In genomic region chr11:111922803-111923202, GRCh38 we compare ENCODE assay signal across 11 cellular contexts. TPM values are rescaled to one million over a fixed set of nuclear protein-coding genes. Genes with fewer than 3 reads are reported as not detected.
DNase-seq lines count a peak whose midpoint lies in the region; ATAC-seq, FAIRE-seq and TF ChIP-seq lines count a peak whose summit lies in the region.
"Had no signal": no experiment of that assay in that cellular context is flagged by ENCODE, and none has a peak within 500 bp of the region (broad histone marks: within the 10 kb centered on the region; RNA-seq: fewer than 3 reads in every experiment).

No MANE protein-coding gene starts in this region.

- H3K36me3 ChIP-seq in body of pancreas (replicated peaks in 1 of 2; ENCODE audit: insufficient read depth in 1 of 2, low read depth in 2 of 2) (no peaks in the 10 kb centered on the region), keratinocyte (ENCODE audit: control insufficient read depth in 2 of 2, extremely low read depth in 1 of 2, insufficient read depth in 2 of 2, low read length in 2 of 2) (no peaks in the 10 kb centered on the region), stomach (peaks cover 0 to 7% (median 2%) of the 10 kb centered on the region in 4 donors)

- H3K9me3 ChIP-seq in body of pancreas (no peaks in the 10 kb centered on the region), keratinocyte (ENCODE audit: control insufficient read depth, low read depth, low read length) (no peaks in the 10 kb centered on the region), stomach (no peaks in the 10 kb centered on the region)

- no peaks in the 10 kb centered on the region for H3K9me3 Mint-ChIP-seq in activated T-helper 1 cell treated with anti-CD3 and anti-CD28 coated beads, Interleukin-12 subunit alpha, Interleukin-12 subunit beta, Interleukin-2, Interleukin-4 antibody, amounts not matched to agents 30 ng/mL and 10 ng/mL and 1 ng/mL, durations not matched to agents 14 hours and 24 hours and 36 hours

- H3K4me3 Mint-ChIP-seq in activated T-helper 1 cell treated with anti-CD3 and anti-CD28 coated beads, Interleukin-12 subunit alpha, Interleukin-12 subunit beta, Interleukin-2, Interleukin-4 antibody, amounts not matched to agents 30 ng/mL and 10 ng/mL and 1 ng/mL, durations not matched to agents 14 hours and 24 hours and 36 hours = no peak overlapping the region

- WGBS in body of pancreas, 2 donors = 0 to 2% methylated on average over 2 of the region's 2 CpGs
- WGBS in stomach, 5 donors = 4 to 12% (median 10%) methylated on average over 2 of the region's 2 CpGs

- H3K27me3 Mint-ChIP-seq in activated T-helper 1 cell treated with anti-CD3 and anti-CD28 coated beads, Interleukin-12 subunit alpha, Interleukin-12 subunit beta, Interleukin-2, Interleukin-4 antibody, amounts not matched to agents 30 ng/mL and 10 ng/mL and 1 ng/mL, durations not matched to agents 14 hours and 24 hours and 36 hours (ENCODE audit: insufficient read depth) = peaks cover 19% of the 10 kb centered on the region

- H3K4me3 ChIP-seq in body of pancreas (no peak overlapping the region), keratinocyte (ENCODE audit: control insufficient read depth in 2 of 3, extremely low read depth in 1 of 3, insufficient read depth in 2 of 3, low read depth in 1 of 3, low read length in 3 of 3) (no peak overlapping the region), stomach (no peak overlapping the region)
- H3K4me3 ChIP-seq: GM12878 had no signal

- H4K20me1 ChIP-seq in keratinocyte (ENCODE audit: control insufficient read depth, extremely low read depth, insufficient read depth, low read length) = no peaks in the 10 kb centered on the region

- H3K27ac Mint-ChIP-seq in activated T-helper 1 cell treated with anti-CD3 and anti-CD28 coated beads, Interleukin-12 subunit alpha, Interleukin-12 subunit beta, Interleukin-2, Interleukin-4 antibody, amounts not matched to agents 30 ng/mL and 10 ng/mL and 1 ng/mL, durations not matched to agents 14 hours and 24 hours and 36 hours = no peak overlapping the region

- dilution Hi-C loops in keratinocyte (cut with MboI; ENCODE audit: extremely low pct_ligation_motif_present, low sequenced_read_pairs) = no loop called here

- peaks cover 78% of the 10 kb centered on the region for H3K4me1 ChIP-seq in body of pancreas
- peaks cover 26% of the 10 kb centered on the region for H3K4me1 ChIP-seq in keratinocyte (ENCODE audit: control insufficient read depth, extremely low read depth, insufficient read depth, low read length)
- peaks cover 39 to 88% (median 60%) of the 10 kb centered on the region in 4 donors for H3K4me1 ChIP-seq in stomach

- no peaks in the 10 kb centered on the region for H3K79me2 ChIP-seq in keratinocyte (ENCODE audit: control insufficient read depth, insufficient read depth, low read length)

- intact Hi-C loops in body of pancreas (cut with DNase I) (no loop called here), stomach (cut with DNase I; ENCODE audit: low total_unique reads) (no loop called here), posterior cingulate gyrus (cut with DNase I) (no loop called here)
- intact Hi-C loops in activated T-helper 1 cell treated with anti-CD3 and anti-CD28 coated beads, Interleukin-12 subunit alpha, Interleukin-12 subunit beta, Interleukin-2, Interleukin-4 antibody, amounts not matched to agents 30 ng/mL and 10 ng/mL and 1 ng/mL, durations not matched to agents 14 hours and 24 hours and 36 hours (cut with micrococcal nuclease) = no loop called here

- peak; percentile 35 for DNase-seq in HT1080 (ENCODE audit: low read depth)
- DNase-seq in body of pancreas = peak in 3 of 4 donors; percentile 64 to 88 (median 75)
- DNase-seq in keratinocyte (ENCODE audit: low read depth, low spot score) = no peak
- peak; percentile 49 for DNase-seq in stomach
- DNase-seq in NCI-H524 (lab: John Stamatoyannopoulos, UW) = no peak
- no peak for DNase-seq in posterior cingulate gyrus
- DNase-seq in activated T-helper 1 cell treated with anti-CD3 and anti-CD28 coated beads, Interleukin-12 subunit alpha, Interleukin-12 subunit beta, Interleukin-2, Interleukin-4 antibody, amounts not matched to agents 30 ng/mL and 10 ng/mL and 1 ng/mL, durations not matched to agents 14 hours and 24 hours and 36 hours (ENCODE audit: low spot score) = no peak
- no peak for DNase-seq in GM20000 (ENCODE audit: low spot score)

- no peaks in the 10 kb centered on the region for H3K36me3 Mint-ChIP-seq in activated T-helper 1 cell treated with anti-CD3 and anti-CD28 coated beads, Interleukin-12 subunit alpha, Interleukin-12 subunit beta, Interleukin-2, Interleukin-4 antibody, amounts not matched to agents 30 ng/mL and 10 ng/mL and 1 ng/mL, durations not matched to agents 14 hours and 24 hours and 36 hours (ENCODE audit: low read depth)

- no peak for TF ChIP-seq CTCF in body of pancreas (IDR thresholded peaks at IDR 0.05)
- no peak for TF ChIP-seq CTCF in keratinocyte (optimal IDR thresholded peaks at IDR 0.05 in 1 of 3, IDR thresholded peaks at IDR 0.05 in 1 of 3, conservative IDR thresholded peaks at IDR 0.05 in 1 of 3; ENCODE audit: extremely low read depth in 1 of 3, insufficient read depth in 2 of 3, low read length in 3 of 3)
- no peak for TF ChIP-seq CTCF in stomach (IDR thresholded peaks at IDR 0.05)
- no peak for TF ChIP-seq CTCF in GM20000 (IDR thresholded peaks at IDR 0.05; ENCODE audit: extremely low read depth, missing control alignments)

- no peak overlapping the region for H2AFZ ChIP-seq in keratinocyte (ENCODE audit: control insufficient read depth, low read length)

- H3K27ac ChIP-seq in body of pancreas = peak overlapping the region; percentile 22 to 91 (median 79)
- no peak overlapping the region for H3K27ac ChIP-seq in keratinocyte (ENCODE audit: control insufficient read depth, insufficient read depth, low read length)
- peak overlapping the region; percentile 66 to 93 (median 85) for H3K27ac ChIP-seq in stomach

- no peak for ATAC-seq in body of pancreas
- ATAC-seq: GM12878 had no signal

- no peaks in the 10 kb centered on the region for H3K27me3 ChIP-seq in body of pancreas
- no peaks in the 10 kb centered on the region for H3K27me3 ChIP-seq in keratinocyte (ENCODE audit: control insufficient read depth, extremely low read depth, insufficient read depth, low read length)
- H3K27me3 ChIP-seq in stomach = no peaks in the 10 kb centered on the region

- H3K4me2 ChIP-seq in keratinocyte (ENCODE audit: control insufficient read depth, extremely low read depth, insufficient read depth, low read depth, low read length) = peak overlapping the region; percentile 10

- FAIRE-seq in keratinocyte (lab: Jason Lieb, UNC) = no peak
- FAIRE-seq: GM12878 had no signal

- TF ChIP-seq POLR2A in body of pancreas (IDR thresholded peaks at IDR 0.05) = no peak
- no peak for TF ChIP-seq POLR2A in stomach (IDR thresholded peaks at IDR 0.05)

- no peak for TF ChIP-seq EP300 in stomach (IDR thresholded peaks at IDR 0.05)

- H3K9ac ChIP-seq in keratinocyte (ENCODE audit: control insufficient read depth, extremely low read depth, insufficient read depth, low read length) = no peak overlapping the region

- peaks cover 17% of the 10 kb centered on the region for H3K4me1 Mint-ChIP-seq in activated T-helper 1 cell treated with anti-CD3 and anti-CD28 coated beads, Interleukin-12 subunit alpha, Interleukin-12 subunit beta, Interleukin-2, Interleukin-4 antibody, amounts not matched to agents 30 ng/mL and 10 ng/mL and 1 ng/mL, durations not matched to agents 14 hours and 24 hours and 36 hours (ENCODE audit: low read depth)

- H3K9me1 ChIP-seq in keratinocyte (ENCODE audit: control insufficient read depth, extremely low read depth, insufficient read depth, low read length) = no peaks in the 10 kb centered on the region

RNA-seq across cellular contexts. Expression of gene C11orf52, which starts 4.1 kb away (rescaled TPM):
- not detected in 2 replicates for total RNA-seq in HT1080 (2014; rRNA removed; shearing (Covaris generic))
- not detected in 2 replicates for polyA plus RNA-seq in HT1080 (2015; cell fraction: cytosol; rRNA removed)
- not detected in 2 replicates for polyA plus RNA-seq in HT1080 (2015; cell fraction: nucleus; rRNA removed)
- total RNA-seq in body of pancreas = 10 to 100 TPM in 1 of 2 donors, 1 to 10 TPM in 1; 4.6 to 14.8 TPM
- 2.9 to 5.5 TPM (median 3.5 TPM) in 3 replicates for polyA plus RNA-seq in keratinocyte
- polyA plus RNA-seq in keratinocyte (2011; ENCODE audit: low read depth) = 4.3 TPM
- 3.1 and 3.3 TPM in 2 replicates for polyA plus RNA-seq in keratinocyte (2011; cell fraction: cytosol; rRNA removed)
- 3.0 and 4.4 TPM in 2 replicates for polyA plus RNA-seq in keratinocyte (2011; cell fraction: nucleus; rRNA removed)
- 2.7 and 7.3 TPM in 2 replicates for polyA plus RNA-seq in keratinocyte (2012; ENCODE audit: low replicate concordance)
- 0.58 to 4.4 TPM (median 0.89 TPM) in 3 replicates for polyA minus RNA-seq in keratinocyte
- polyA minus RNA-seq in keratinocyte (2011; cell fraction: cytosol; rRNA and poly(A)+ RNA removed) = not detected
- 0.53 TPM in 1 of 2 replicates, not detected in the other for polyA minus RNA-seq in keratinocyte (2011; cell fraction: nucleus; rRNA and poly(A)+ RNA removed)
- 10 to 100 TPM in 2 of 5 donors, 1 to 10 TPM in 2, not detected in 1; 3.9 to 18.7 (median 12.5) TPM for total RNA-seq in stomach
- 10 to 100 TPM; 28.0 to 43.4 (median 35.0) TPM for polyA plus RNA-seq in stomach
- not detected in 2 replicates for total RNA-seq in activated T-helper 1 cell treated with anti-CD3 and anti-CD28 coated beads, Interleukin-12 subunit alpha, Interleukin-12 subunit beta, Interleukin-2, Interleukin-4 antibody, amounts not matched to agents 30 ng/mL and 10 ng/mL and 1 ng/mL, durations not matched to agents 14 hours and 24 hours and 36 hours
- total RNA-seq: activated CD8-positive, alpha-beta memory T cell treated with anti-CD3 and anti-CD28 coated beads for 36 hours; GM12878 had no signal
- polyA plus RNA-seq: GM12878 had no signal

RNA-seq across cellular contexts. Expression of gene HSPB2, which starts 10.3 kb away (rescaled TPM):
- not detected in 2 replicates for total RNA-seq in HT1080 (2014; rRNA removed; shearing (Covaris generic))
- not detected in 2 replicates for polyA plus RNA-seq in HT1080 (2015; cell fraction: cytosol; rRNA removed)
- polyA plus RNA-seq in HT1080 (2015; cell fraction: nucleus; rRNA removed) = not detected in 2 replicates
- total RNA-seq in body of pancreas (not detected), stomach (under 1 TPM in 1 of 5 donors, not detected in 4; 0.37 TPM)
- polyA plus RNA-seq in keratinocyte (0.08 to 0.98 TPM (median 0.22 TPM) in 3 replicates), stomach (1 to 10 TPM; 2.0 to 5.1 (median 4.0) TPM)
- not detected for polyA plus RNA-seq in keratinocyte (2011; ENCODE audit: low read depth)
- polyA plus RNA-seq in keratinocyte (2011; cell fraction: cytosol; rRNA removed) = 0.55 TPM in 1 of 2 replicates, not detected in the other
- polyA plus RNA-seq in keratinocyte (2011; cell fraction: nucleus; rRNA removed) = 0.28 and 0.40 TPM in 2 replicates
- 0.48 and 1.2 TPM in 2 replicates for polyA plus RNA-seq in keratinocyte (2012; ENCODE audit: low replicate concordance)
- polyA minus RNA-seq in keratinocyte = 0.63 TPM in 1 of 3 replicates, not detected in the others
- not detected for polyA minus RNA-seq in keratinocyte (2011; cell fraction: cytosol; rRNA and poly(A)+ RNA removed)
- not detected in 2 replicates for polyA minus RNA-seq in keratinocyte (2011; cell fraction: nucleus; rRNA and poly(A)+ RNA removed)
- not detected in 2 replicates for total RNA-seq in activated T-helper 1 cell treated with anti-CD3 and anti-CD28 coated beads, Interleukin-12 subunit alpha, Interleukin-12 subunit beta, Interleukin-2, Interleukin-4 antibody, amounts not matched to agents 30 ng/mL and 10 ng/mL and 1 ng/mL, durations not matched to agents 14 hours and 24 hours and 36 hours
- total RNA-seq: activated CD8-positive, alpha-beta memory T cell treated with anti-CD3 and anti-CD28 coated beads for 36 hours; GM12878; NCI-H460 had no signal
- polyA plus RNA-seq: GM12878 had no signal

RNA-seq across cellular contexts. Expression of gene CRYAB, which starts 11.2 kb away (rescaled TPM):
- not detected in 2 replicates for total RNA-seq in HT1080 (2014; rRNA removed; shearing (Covaris generic))
- polyA plus RNA-seq in HT1080 (2015; cell fraction: cytosol; rRNA removed) = 0.27 TPM in 1 of 2 replicates, not detected in the other
- not detected in 2 replicates for polyA plus RNA-seq in HT1080 (2015; cell fraction: nucleus; rRNA removed)
- total RNA-seq in body of pancreas = 10 to 100 TPM; 10.4 to 61.0 TPM
- polyA plus RNA-seq in keratinocyte = 7.4 to 47.9 TPM (median 11.0 TPM) in 3 replicates
- polyA plus RNA-seq in keratinocyte (2011; ENCODE audit: low read depth) = 264 TPM
- polyA plus RNA-seq in keratinocyte (2011; cell fraction: cytosol; rRNA removed) = 61.4 and 90.5 TPM in 2 replicates
- 56.5 and 64.7 TPM in 2 replicates for polyA plus RNA-seq in keratinocyte (2011; cell fraction: nucleus; rRNA removed)
- polyA plus RNA-seq in keratinocyte (2012; ENCODE audit: low replicate concordance) = 11.6 and 2,032 TPM in 2 replicates
- polyA minus RNA-seq in keratinocyte = 2.3 to 18.6 TPM (median 15.9 TPM) in 3 replicates
- 9.0 TPM for polyA minus RNA-seq in keratinocyte (2011; cell fraction: cytosol; rRNA and poly(A)+ RNA removed)
- polyA minus RNA-seq in keratinocyte (2011; cell fraction: nucleus; rRNA and poly(A)+ RNA removed) = 18.0 and 22.3 TPM in 2 replicates
- total RNA-seq in stomach = 100 to 1,000 TPM in 2 of 5 donors, 10 to 100 TPM in 3; 28.4 to 207 (median 47.3) TPM
- 100 to 1,000 TPM in 1 of 3 donors, 10 to 100 TPM in 2; 75.6 to 122 (median 85.7) TPM for polyA plus RNA-seq in stomach
- not detected in 2 replicates for total RNA-seq in activated T-helper 1 cell treated with anti-CD3 and anti-CD28 coated beads, Interleukin-12 subunit alpha, Interleukin-12 subunit beta, Interleukin-2, Interleukin-4 antibody, amounts not matched to agents 30 ng/mL and 10 ng/mL and 1 ng/mL, durations not matched to agents 14 hours and 24 hours and 36 hours
- total RNA-seq: activated CD8-positive, alpha-beta memory T cell treated with anti-CD3 and anti-CD28 coated beads for 36 hours; GM12878 had no signal

RNA-seq across cellular contexts. Expression of gene DIXDC1, which starts 14.3 kb away (rescaled TPM):
- total RNA-seq in HT1080 (2014; rRNA removed; shearing (Covaris generic)) = 2.8 and 5.1 TPM in 2 replicates
- 2.3 and 3.5 TPM in 2 replicates for polyA plus RNA-seq in HT1080 (2015; cell fraction: cytosol; rRNA removed)
- 2.8 and 4.5 TPM in 2 replicates for polyA plus RNA-seq in HT1080 (2015; cell fraction: nucleus; rRNA removed)
- total RNA-seq in body of pancreas = 10 to 100 TPM; 14.0 to 23.4 TPM
- polyA plus RNA-seq in keratinocyte = 5.9 to 13.2 TPM (median 7.8 TPM) in 3 replicates
- 20.1 TPM for polyA plus RNA-seq in keratinocyte (2011; ENCODE audit: low read depth)
- 11.0 and 15.2 TPM in 2 replicates for polyA plus RNA-seq in keratinocyte (2011; cell fraction: cytosol; rRNA removed)
- 11.4 and 12.8 TPM in 2 replicates for polyA plus RNA-seq in keratinocyte (2011; cell fraction: nucleus; rRNA removed)
- polyA plus RNA-seq in keratinocyte (2012; ENCODE audit: low replicate concordance) = 4.3 and 6.6 TPM in 2 replicates
- polyA minus RNA-seq in keratinocyte = 3.8 to 17.6 TPM (median 10.7 TPM) in 3 replicates
- 14.0 TPM for polyA minus RNA-seq in keratinocyte (2011; cell fraction: cytosol; rRNA and poly(A)+ RNA removed)
- polyA minus RNA-seq in keratinocyte (2011; cell fraction: nucleus; rRNA and poly(A)+ RNA removed) = 13.1 and 24.3 TPM in 2 replicates
- total RNA-seq in stomach = 100 to 1,000 TPM in 1 of 5 donors, 10 to 100 TPM in 4; 19.1 to 128 (median 60.4) TPM
- polyA plus RNA-seq in stomach = 10 to 100 TPM in 2 of 3 donors, 1 to 10 TPM in 1; 6.2 to 15.6 (median 11.3) TPM
- 15.2 and 16.0 TPM in 2 replicates for total RNA-seq in activated T-helper 1 cell treated with anti-CD3 and anti-CD28 coated beads, Interleukin-12 subunit alpha, Interleukin-12 subunit beta, Interleukin-2, Interleukin-4 antibody, amounts not matched to agents 30 ng/mL and 10 ng/mL and 1 ng/mL, durations not matched to agents 14 hours and 24 hours and 36 hours

RNA-seq across cellular contexts. Expression of gene CFAP68, which starts 43.5 kb away (rescaled TPM):
- 63.7 and 74.6 TPM in 2 replicates for total RNA-seq in HT1080 (2014; rRNA removed; shearing (Covaris generic))
- 28.5 and 29.2 TPM in 2 replicates for polyA plus RNA-seq in HT1080 (2015; cell fraction: cytosol; rRNA removed)
- polyA plus RNA-seq in HT1080 (2015; cell fraction: nucleus; rRNA removed) = 11.9 and 16.4 TPM in 2 replicates
- total RNA-seq in body of pancreas = 10 to 100 TPM in 1 of 2 donors, 1 to 10 TPM in 1; 7.8 to 31.6 TPM
- polyA plus RNA-seq in keratinocyte = 33.0 to 63.8 TPM (median 58.9 TPM) in 3 replicates
- 10.7 TPM for polyA plus RNA-seq in keratinocyte (2011; ENCODE audit: low read depth)
- polyA plus RNA-seq in keratinocyte (2011; cell fraction: cytosol; rRNA removed) = 47.9 and 77.0 TPM in 2 replicates
- polyA plus RNA-seq in keratinocyte (2011; cell fraction: nucleus; rRNA removed) = 18.0 and 18.4 TPM in 2 replicates
- 32.5 and 39.3 TPM in 2 replicates for polyA plus RNA-seq in keratinocyte (2012; ENCODE audit: low replicate concordance)
- polyA minus RNA-seq in keratinocyte = 22.4 to 29.5 TPM (median 24.0 TPM) in 3 replicates
- polyA minus RNA-seq in keratinocyte (2011; cell fraction: cytosol; rRNA and poly(A)+ RNA removed) = 5.4 TPM
- 3.4 and 9.5 TPM in 2 replicates for polyA minus RNA-seq in keratinocyte (2011; cell fraction: nucleus; rRNA and poly(A)+ RNA removed)
- 10 to 100 TPM in 1 of 5 donors, 1 to 10 TPM in 3, not detected in 1; 3.9 to 51.9 (median 5.3) TPM for total RNA-seq in stomach
- 10 to 100 TPM; 40.2 to 50.7 (median 40.7) TPM for polyA plus RNA-seq in stomach
- total RNA-seq in activated T-helper 1 cell treated with anti-CD3 and anti-CD28 coated beads, Interleukin-12 subunit alpha, Interleukin-12 subunit beta, Interleukin-2, Interleukin-4 antibody, amounts not matched to agents 30 ng/mL and 10 ng/mL and 1 ng/mL, durations not matched to agents 14 hours and 24 hours and 36 hours = 17.7 and 22.3 TPM in 2 replicates

Comparison
In these comparisons a context has a peak if more than half of its experiments do, and no peak if none do; other contexts are left out.
1. DNase-seq: peak in HT1080 (single experiment), body of pancreas (3 of 4) and stomach (single experiment); none in keratinocyte (single experiment), NCI-H524 (0 of 2), posterior cingulate gyrus (0 of 10), activated T-helper 1 cell treated with anti-CD3 and anti-CD28 coated beads, Interleukin-12 subunit alpha, Interleukin-12 subunit beta, Interleukin-2, Interleukin-4 antibody, amounts not matched to agents 30 ng/mL and 10 ng/mL and 1 ng/mL, durations not matched to agents 14 hours and 24 hours and 36 hours (single experiment) and GM20000 (single experiment).
2. RNA of gene CRYAB, which starts 11.2 kb away (total RNA-seq): 10.4 to 61.0 TPM in body of pancreas and 28.4 to 207 TPM in stomach; not detected in HT1080 and not detected in activated T-helper 1 cell treated with anti-CD3 and anti-CD28 coated beads, Interleukin-12 subunit alpha, Interleukin-12 subunit beta, Interleukin-2, Interleukin-4 antibody, amounts not matched to agents 30 ng/mL and 10 ng/mL and 1 ng/mL, durations not matched to agents 14 hours and 24 hours and 36 hours; every median in the first group is over 10 times any median in the second.